ENCODE assay signal across 1 cellular context in genomic region chr19:12550951-12551832, GRCh38.
A peak's percentile ranks its signal among the peaks of the same experiment; 100 is the strongest.
TF ChIP-seq lines count a peak whose summit lies in the region.

ZNF564 (minus strand) TSS chr19:12551482; CDS start chr19:12551332, 150 bp downstream.

TF ChIP-seq in HepG2, 621 proteins besides CTCF, POLR2A, EP300 and RAD21 (continued from another document and continues in another):
- TF ChIP-seq, protein P1, sequence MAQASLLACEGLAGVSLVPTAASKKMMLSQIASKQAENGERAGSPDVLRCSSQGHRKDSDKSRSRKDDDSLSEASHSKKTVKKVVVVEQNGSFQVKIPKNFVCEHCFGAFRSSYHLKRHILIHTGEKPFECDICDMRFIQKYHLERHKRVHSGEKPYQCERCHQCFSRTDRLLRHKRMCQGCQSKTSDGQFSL (CRISPR knock-in tag; IDR thresholded peaks at IDR 0.05), result no peak
- TF ChIP-seq KLF15 (CRISPR knock-in tag; IDR thresholded peaks at IDR 0.05; ENCODE audit: borderline replicate concordance) (peak; percentile 62; the same call in 1 of the 2 replicates), ELF4 (CRISPR knock-in tag; IDR thresholded peaks at IDR 0.05; ENCODE audit: borderline replicate concordance) (peak; percentile 91), REST (IDR thresholded peaks at IDR 0.05; ENCODE audit: borderline replicate concordance in 1 of 2, low read depth in 1 of 2, low read length in 2 of 2) (peak in 1 of 2 experiments; percentile 56; a peak in 1 of 4 replicates), MTF2 (CRISPR knock-in tag; IDR thresholded peaks at IDR 0.05; ENCODE audit: borderline replicate concordance) (no peak), IRF2 (CRISPR knock-in tag; IDR thresholded peaks at IDR 0.05) (peak; percentile 25; the same call in 1 of the 2 replicates), TBP (CRISPR knock-in tag; IDR thresholded peaks at IDR 0.05) (no peak), RBM22 (optimal IDR thresholded peaks at IDR 0.05; ENCODE audit: low read length) (no peak), ISX (CRISPR knock-in tag; conservative IDR thresholded peaks at IDR 0.05) (no peak), NFKBIZ (CRISPR knock-in tag; IDR thresholded peaks at IDR 0.05) (peak; percentile 68; the same call in 1 of the 2 replicates), RCOR2 (CRISPR knock-in tag; IDR thresholded peaks at IDR 0.05) (no peak), HNRNPUL1 (IDR thresholded peaks at IDR 0.05; ENCODE audit: low read depth, low read length) (no peak), NFE2 (CRISPR knock-in tag; IDR thresholded peaks at IDR 0.05) (no peak), ZNF781 (CRISPR knock-in tag; IDR thresholded peaks at IDR 0.05; ENCODE audit: borderline replicate concordance, not compliant biosample characterization) (peak; percentile 51), ZNF468 (CRISPR knock-in tag; IDR thresholded peaks at IDR 0.05) (no peak), ZNF326 (CRISPR knock-in tag; IDR thresholded peaks at IDR 0.05; ENCODE audit: borderline replicate concordance) (no peak), SMAD3 (CRISPR knock-in tag; IDR thresholded peaks at IDR 0.05) (peak; percentile 74), ZNF230 (CRISPR knock-in tag; IDR thresholded peaks at IDR 0.05) (0 out of 2 replicates have a peak, but pooled peaks have one; percentile 49), CHCHD3 (CRISPR knock-in tag; IDR thresholded peaks at IDR 0.05) (no peak), DR1 (CRISPR knock-in tag; IDR thresholded peaks at IDR 0.05) (peak; percentile 76; the same call in 1 of the 2 replicates), FOXK1 (CRISPR knock-in tag; IDR thresholded peaks at IDR 0.05; ENCODE audit: borderline replicate concordance, low read depth) (peak; percentile 55; the same call in 1 of the 2 replicates), ZBTB33 (CRISPR knock-in tag; IDR thresholded peaks at IDR 0.05) (no peak), ZNF136 (CRISPR knock-in tag; IDR thresholded peaks at IDR 0.05; ENCODE audit: low read depth) (0 out of 2 replicates have a peak, but pooled peaks have one; percentile 25), TFDP2 (CRISPR knock-in tag; IDR thresholded peaks at IDR 0.05) (peak; percentile 9), ZNF567 (CRISPR knock-in tag; IDR thresholded peaks at IDR 0.05; ENCODE audit: borderline replicate concordance) (no peak; the same call in 1 of the 2 replicates), ZNF737 (CRISPR knock-in tag; IDR thresholded peaks at IDR 0.05; ENCODE audit: borderline replicate concordance) (no peak), NFIB (CRISPR knock-in tag; IDR thresholded peaks at IDR 0.05; ENCODE audit: borderline replicate concordance) (no peak), EHMT2 (IDR thresholded peaks at IDR 0.05; ENCODE audit: borderline replicate concordance, low read depth, low read length) (no peak), ZNF513 (CRISPR knock-in tag; conservative IDR thresholded peaks at IDR 0.05) (no peak), KAT8 (CRISPR knock-in tag; IDR thresholded peaks at IDR 0.05) (peak; percentile 93), SYNCRIP (IDR thresholded peaks at IDR 0.05; ENCODE audit: insufficient read depth, low read depth, low read length) (no peak), RBFOX2 (IDR thresholded peaks at IDR 0.05; ENCODE audit: low read depth, low read length) (peak; percentile 94), KLF16 (CRISPR knock-in tag; IDR thresholded peaks at IDR 0.05) (peak in 1 of 2 experiments; percentile 66; a peak in 2 of 4 replicates), ZNF235 (CRISPR knock-in tag; IDR thresholded peaks at IDR 0.05; ENCODE audit: borderline replicate concordance) (peak; percentile 91), GATAD2A (CRISPR knock-in tag; IDR thresholded peaks at IDR 0.05) (peak; percentile 72), ZNF75D (CRISPR knock-in tag; IDR thresholded peaks at IDR 0.05; ENCODE audit: borderline replicate concordance) (no peak), HOXA5 (CRISPR knock-in tag; IDR thresholded peaks at IDR 0.05) (0 out of 2 replicates have a peak, but pooled peaks have one; percentile 57), ZNF441 (CRISPR knock-in tag; IDR thresholded peaks at IDR 0.05; ENCODE audit: borderline replicate concordance) (no peak; the same call in 1 of the 2 replicates), HNF4G (IDR thresholded peaks at IDR 0.05; ENCODE audit: borderline replicate concordance, low read depth, low read length) (peak; percentile 80), HNF4G (CRISPR knock-in tag; IDR thresholded peaks at IDR 0.05; ENCODE audit: borderline replicate concordance, low read depth) (peak; percentile 74), NCOA1 (CRISPR knock-in tag; IDR thresholded peaks at IDR 0.05) (0 out of 2 replicates have a peak, but pooled peaks have one; percentile 63), ESRRA (CRISPR knock-in tag; IDR thresholded peaks at IDR 0.05; ENCODE audit: low read depth) (no peak)
- TF ChIP-seq, protein P2, sequence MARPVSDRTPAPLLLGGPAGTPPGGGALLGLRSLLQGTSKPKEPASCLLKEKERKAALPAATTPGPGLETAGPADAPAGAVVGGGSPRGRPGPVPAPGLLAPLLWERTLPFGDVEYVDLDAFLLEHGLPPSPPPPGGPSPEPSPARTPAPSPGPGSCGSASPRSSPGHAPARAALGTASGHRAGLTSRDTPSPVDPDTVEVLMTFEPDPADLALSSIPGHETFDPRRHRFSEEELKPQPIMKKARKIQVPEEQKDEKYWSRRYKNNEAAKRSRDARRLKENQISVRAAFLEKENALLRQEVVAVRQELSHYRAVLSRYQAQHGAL (CRISPR knock-in tag; IDR thresholded peaks at IDR 0.05; ENCODE audit: not compliant biosample characterization), result no peak
- TF ChIP-seq, protein P3, sequence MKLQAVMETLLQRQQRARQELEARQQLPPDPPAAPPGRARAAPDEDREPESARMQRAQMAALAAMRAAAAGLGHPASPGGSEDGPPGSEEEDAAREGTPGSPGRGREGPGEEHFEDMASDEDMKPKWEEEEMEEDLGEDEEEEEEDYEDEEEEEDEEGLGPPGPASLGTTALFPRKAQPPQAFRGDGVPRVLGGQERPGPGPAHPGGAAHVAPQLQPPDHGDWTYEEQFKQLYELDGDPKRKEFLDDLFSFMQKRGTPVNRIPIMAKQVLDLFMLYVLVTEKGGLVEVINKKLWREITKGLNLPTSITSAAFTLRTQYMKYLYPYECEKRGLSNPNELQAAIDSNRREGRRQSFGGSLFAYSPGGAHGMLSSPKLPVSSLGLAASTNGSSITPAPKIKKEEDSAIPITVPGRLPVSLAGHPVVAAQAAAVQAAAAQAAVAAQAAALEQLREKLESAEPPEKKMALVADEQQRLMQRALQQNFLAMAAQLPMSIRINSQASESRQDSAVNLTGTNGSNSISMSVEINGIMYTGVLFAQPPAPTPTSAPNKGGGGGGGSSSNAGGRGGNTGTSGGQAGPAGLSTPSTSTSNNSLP (IDR thresholded peaks at IDR 0.05; ENCODE audit: low read depth, low read length), result 0 out of 2 replicates have a peak, but pooled peaks have one; percentile 15
- TF ChIP-seq, protein P4, sequence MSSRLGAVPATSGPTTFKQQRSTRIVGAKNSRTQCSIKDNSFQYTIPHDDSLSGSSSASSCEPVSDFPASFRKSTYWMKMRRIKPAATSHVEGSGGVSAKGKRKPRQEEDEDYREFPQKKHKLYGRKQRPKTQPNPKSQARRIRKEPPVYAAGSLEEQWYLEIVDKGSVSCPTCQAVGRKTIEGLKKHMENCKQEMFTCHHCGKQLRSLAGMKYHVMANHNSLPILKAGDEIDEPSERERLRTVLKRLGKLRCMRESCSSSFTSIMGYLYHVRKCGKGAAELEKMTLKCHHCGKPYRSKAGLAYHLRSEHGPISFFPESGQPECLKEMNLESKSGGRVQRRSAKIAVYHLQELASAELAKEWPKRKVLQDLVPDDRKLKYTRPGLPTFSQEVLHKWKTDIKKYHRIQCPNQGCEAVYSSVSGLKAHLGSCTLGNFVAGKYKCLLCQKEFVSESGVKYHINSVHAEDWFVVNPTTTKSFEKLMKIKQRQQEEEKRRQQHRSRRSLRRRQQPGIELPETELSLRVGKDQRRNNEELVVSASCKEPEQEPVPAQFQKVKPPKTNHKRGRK (CRISPR knock-in tag; IDR thresholded peaks at IDR 0.05), result no peak
- TF ChIP-seq, protein P5, sequence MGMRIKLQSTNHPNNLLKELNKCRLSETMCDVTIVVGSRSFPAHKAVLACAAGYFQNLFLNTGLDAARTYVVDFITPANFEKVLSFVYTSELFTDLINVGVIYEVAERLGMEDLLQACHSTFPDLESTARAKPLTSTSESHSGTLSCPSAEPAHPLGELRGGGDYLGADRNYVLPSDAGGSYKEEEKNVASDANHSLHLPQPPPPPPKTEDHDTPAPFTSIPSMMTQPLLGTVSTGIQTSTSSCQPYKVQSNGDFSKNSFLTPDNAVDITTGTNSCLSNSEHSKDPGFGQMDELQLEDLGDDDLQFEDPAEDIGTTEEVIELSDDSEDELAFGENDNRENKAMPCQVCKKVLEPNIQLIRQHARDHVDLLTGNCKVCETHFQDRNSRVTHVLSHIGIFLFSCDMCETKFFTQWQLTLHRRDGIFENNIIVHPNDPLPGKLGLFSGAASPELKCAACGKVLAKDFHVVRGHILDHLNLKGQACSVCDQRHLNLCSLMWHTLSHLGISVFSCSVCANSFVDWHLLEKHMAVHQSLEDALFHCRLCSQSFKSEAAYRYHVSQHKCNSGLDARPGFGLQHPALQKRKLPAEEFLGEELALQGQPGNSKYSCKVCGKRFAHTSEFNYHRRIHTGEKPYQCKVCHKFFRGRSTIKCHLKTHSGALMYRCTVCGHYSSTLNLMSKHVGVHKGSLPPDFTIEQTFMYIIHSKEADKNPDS (CRISPR knock-in tag; IDR thresholded peaks at IDR 0.05), result no peak
- TF ChIP-seq, protein P6, sequence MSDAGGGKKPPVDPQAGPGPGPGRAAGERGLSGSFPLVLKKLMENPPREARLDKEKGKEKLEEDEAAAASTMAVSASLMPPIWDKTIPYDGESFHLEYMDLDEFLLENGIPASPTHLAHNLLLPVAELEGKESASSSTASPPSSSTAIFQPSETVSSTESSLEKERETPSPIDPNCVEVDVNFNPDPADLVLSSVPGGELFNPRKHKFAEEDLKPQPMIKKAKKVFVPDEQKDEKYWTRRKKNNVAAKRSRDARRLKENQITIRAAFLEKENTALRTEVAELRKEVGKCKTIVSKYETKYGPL (CRISPR knock-in tag; IDR thresholded peaks at IDR 0.05), result no peak
- TF ChIP-seq, protein P7, sequence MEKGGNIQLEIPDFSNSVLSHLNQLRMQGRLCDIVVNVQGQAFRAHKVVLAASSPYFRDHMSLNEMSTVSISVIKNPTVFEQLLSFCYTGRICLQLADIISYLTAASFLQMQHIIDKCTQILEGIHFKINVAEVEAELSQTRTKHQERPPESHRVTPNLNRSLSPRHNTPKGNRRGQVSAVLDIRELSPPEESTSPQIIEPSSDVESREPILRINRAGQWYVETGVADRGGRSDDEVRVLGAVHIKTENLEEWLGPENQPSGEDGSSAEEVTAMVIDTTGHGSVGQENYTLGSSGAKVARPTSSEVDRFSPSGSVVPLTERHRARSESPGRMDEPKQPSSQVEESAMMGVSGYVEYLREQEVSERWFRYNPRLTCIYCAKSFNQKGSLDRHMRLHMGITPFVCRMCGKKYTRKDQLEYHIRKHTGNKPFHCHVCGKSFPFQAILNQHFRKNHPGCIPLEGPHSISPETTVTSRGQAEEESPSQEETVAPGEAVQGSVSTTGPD (CRISPR knock-in tag; IDR thresholded peaks at IDR 0.05), result 0 out of 2 replicates have a peak, but pooled peaks have one; percentile 35
